Comparison of ENCODE assay signal across 8 cellular contexts in the genomic region with DNA sequence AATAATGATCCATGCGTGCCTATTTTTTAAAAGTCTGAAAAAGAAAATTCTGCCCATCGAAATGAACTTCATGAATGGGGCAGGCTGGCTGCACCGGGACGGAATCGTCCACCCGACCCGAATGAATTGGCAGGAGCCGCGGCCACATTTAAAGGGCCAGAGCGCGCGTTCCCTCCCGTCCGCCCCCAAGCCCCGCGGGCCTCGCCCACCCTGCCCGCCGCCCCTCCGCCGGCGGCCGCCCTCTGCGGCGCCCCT. TPM values are rescaled to one million over a fixed set of nuclear protein-coding genes. Genes with fewer than 3 reads are reported as not detected.
DNase-seq lines count a peak whose midpoint lies in the region; ATAC-seq, FAIRE-seq and TF ChIP-seq lines count a peak whose summit lies in the region.

No MANE protein-coding gene starts in this region.

- peak; percentile 3 for ATAC-seq in GM18520 (IDR thresholded peaks at IDR 0.05; ENCODE audit: unreplicated experiment)
- ATAC-seq in HG02763 (IDR thresholded peaks at IDR 0.05; ENCODE audit: unreplicated experiment): peak; percentile 9
- ATAC-seq in activated CD8-positive, alpha-beta T cell treated with anti-CD3 and anti-CD28 coated beads, Interleukin-2, amount 10 ng/mL, durations not matched to agents 7 days and 5 days: peak; percentile 11

- H3K9me3 Mint-ChIP-seq in activated CD8-positive, alpha-beta T cell treated with anti-CD3 and anti-CD28 coated beads, Interleukin-2, amount 10 ng/mL, durations not matched to agents 7 days and 5 days (ENCODE audit: insufficient read depth): no peaks in the 10 kb centered on the region

- H3K27me3 Mint-ChIP-seq in activated CD8-positive, alpha-beta T cell treated with anti-CD3 and anti-CD28 coated beads, Interleukin-2, amount 10 ng/mL, durations not matched to agents 7 days and 5 days (ENCODE audit: low read depth): peaks cover 23% of the 10 kb centered on the region

- no peak for TF ChIP-seq EP300 in tibial nerve (IDR thresholded peaks at IDR 0.05)

- H3K4me3 ChIP-seq in iPS-18a (ENCODE audit: low read length) (peak overlapping the region; percentile 46), tibial nerve (peak overlapping the region; percentile 7 to 49 (median 29))

- H3K9me3 ChIP-seq in iPS-18a (ENCODE audit: control insufficient read depth, low read depth, low read length) (no peaks in the 10 kb centered on the region), tibial nerve (no peaks in the 10 kb centered on the region)

- H3K36me3 ChIP-seq in iPS-18a (ENCODE audit: control insufficient read depth, low read depth, low read length): no peaks in the 10 kb centered on the region
- H3K36me3 ChIP-seq in tibial nerve: no peaks in the 10 kb centered on the region

- 0 to 1% methylated on average over 4 to 16 of the region's 25 CpGs for WGBS in tibial nerve, 2 donors

- no peak overlapping the region for H3K9ac ChIP-seq in iPS-18a (ENCODE audit: low read length)

- FAIRE-seq in D721Med (lab: Jason Lieb, UNC): no peak

- H3K4me3 Mint-ChIP-seq in activated CD8-positive, alpha-beta T cell treated with anti-CD3 and anti-CD28 coated beads, Interleukin-2, amount 10 ng/mL, durations not matched to agents 7 days and 5 days: peak overlapping the region; percentile 97

- H3K4me1 ChIP-seq in iPS-18a (ENCODE audit: control insufficient read depth, low read depth, low read length): peaks cover 37% of the 10 kb centered on the region
- peaks cover 0 to 76% (median 51%) of the 10 kb centered on the region in 4 donors for H3K4me1 ChIP-seq in tibial nerve

- H3K27ac Mint-ChIP-seq in activated CD8-positive, alpha-beta T cell treated with anti-CD3 and anti-CD28 coated beads, Interleukin-2, amount 10 ng/mL, durations not matched to agents 7 days and 5 days: peak overlapping the region; percentile 88

- peaks cover 39% of the 10 kb centered on the region for H3K36me3 Mint-ChIP-seq in activated CD8-positive, alpha-beta T cell treated with anti-CD3 and anti-CD28 coated beads, Interleukin-2, amount 10 ng/mL, durations not matched to agents 7 days and 5 days (ENCODE audit: low read depth)

- no peak for DNase-seq in activated CD8-positive, alpha-beta T cell treated with anti-CD3 and anti-CD28 coated beads, Interleukin-2, amount 10 ng/mL, durations not matched to agents 7 days and 5 days
- DNase-seq in tibial nerve (ENCODE audit: low spot score in 2 of 2): no peak
- DNase-seq in D721Med (ENCODE audit: insufficient read length, low spot score): no peak
- DNase-seq in Kasumi-1 (lab: John Stamatoyannopoulos, UW): no peak
- no peak for DNase-seq in anterior cingulate cortex (lab: John Stamatoyannopoulos, UW)

- H3K27me3 ChIP-seq in iPS-18a (ENCODE audit: control insufficient read depth, insufficient read depth, low read length): peaks cover 99% of the 10 kb centered on the region
- peaks cover 5 to 100% of the 10 kb centered on the region in 2 donors for H3K27me3 ChIP-seq in tibial nerve

- no peak for TF ChIP-seq CTCF in tibial nerve (IDR thresholded peaks at IDR 0.05)
- TF ChIP-seq CTCF in D721Med (IDR thresholded peaks at IDR 0.05; ENCODE audit: insufficient read depth, missing control alignments): no peak

- TF ChIP-seq POLR2A in tibial nerve (IDR thresholded peaks at IDR 0.05): no peak

- CTCF ChIA-PET in activated CD8-positive, alpha-beta T cell treated with anti-CD3 and anti-CD28 coated beads, Interleukin-2, amount 10 ng/mL, durations not matched to agents 7 days and 5 days (lab: Charles Lee): no interaction called here

- H3K4me1 Mint-ChIP-seq in activated CD8-positive, alpha-beta T cell treated with anti-CD3 and anti-CD28 coated beads, Interleukin-2, amount 10 ng/mL, durations not matched to agents 7 days and 5 days (ENCODE audit: low read depth): peaks cover 39% of the 10 kb centered on the region

- POLR2A ChIA-PET in activated CD8-positive, alpha-beta T cell treated with anti-CD3 and anti-CD28 coated beads, Interleukin-2, amount 10 ng/mL, durations not matched to agents 7 days and 5 days (lab: Charles Lee): interaction anchor here (0.5 to 1.4 kb wide), 5 partner anchors 83 to 1014 kb away, joined by 3 read pairs; no protein-coding TSS in a partner anchor

- H3K27ac ChIP-seq in iPS-18a (ENCODE audit: low read length) (no peak overlapping the region), tibial nerve (no peak overlapping the region)

RNA-seq across cellular contexts. Expression of gene GATA3, which starts 0.3 kb away (rescaled TPM):
- total RNA-seq in activated CD8-positive, alpha-beta T cell treated with anti-CD3 and anti-CD28 coated beads, Interleukin-2, amount 10 ng/mL, durations not matched to agents 7 days and 5 days: 10 to 100 TPM; 42.5 to 44.9 TPM
- under 1 TPM in 1 of 4 donors, not detected in 3; 0.60 TPM for total RNA-seq in tibial nerve

Comparison
In these comparisons a context has a peak if more than half of its experiments do, and no peak if none do; other contexts are left out.
1. RNA of gene GATA3, which starts 0.3 kb away (total RNA-seq): 42.5 to 44.9 TPM in activated CD8-positive, alpha-beta T cell treated with anti-CD3 and anti-CD28 coated beads, Interleukin-2, amount 10 ng/mL, durations not matched to agents 7 days and 5 days; 0.60 TPM in tibial nerve; every median in the first group is over 10 times any median in the second.
2. Peak in every context shown above with its lines, with median percentiles within 50 percentile points of each other: ATAC-seq.